1 cellular context compared by ENCODE assay signal in genomic region chr11:47437746-47438418, GRCh38.
TF ChIP-seq lines count a peak whose summit lies in the region.

No MANE protein-coding gene starts in this region.

TF ChIP-seq in HepG2, 621 proteins besides CTCF, POLR2A, EP300 and RAD21 (continued from another document and continues in another):
- TF ChIP-seq ZBTB4 (CRISPR knock-in tag; IDR thresholded peaks at IDR 0.05; ENCODE audit: borderline replicate concordance) (no peak), ZBTB42 (CRISPR knock-in tag; IDR thresholded peaks at IDR 0.05) (no peak), ZNF503 (CRISPR knock-in tag; IDR thresholded peaks at IDR 0.05) (no peak; the same call in 1 of the 2 replicates), MLX (CRISPR knock-in tag; IDR thresholded peaks at IDR 0.05) (no peak), BCL6 (CRISPR knock-in tag; IDR thresholded peaks at IDR 0.05) (no peak), ZNF713 (CRISPR knock-in tag; IDR thresholded peaks at IDR 0.05) (no peak), ZSCAN5A (CRISPR knock-in tag; IDR thresholded peaks at IDR 0.05; ENCODE audit: borderline replicate concordance) (0 out of 2 replicates have a peak, but pooled peaks have one; percentile 56), ZNF253 (CRISPR knock-in tag; IDR thresholded peaks at IDR 0.05; ENCODE audit: borderline replicate concordance) (no peak), ZHX2 (IDR thresholded peaks at IDR 0.05; ENCODE audit: low read depth) (no peak), ZHX2 (CRISPR knock-in tag; IDR thresholded peaks at IDR 0.05; ENCODE audit: borderline replicate concordance) (no peak), ASH2L (IDR thresholded peaks at IDR 0.05; ENCODE audit: insufficient read length, low read depth, low read length) (no peak), MXD3 (CRISPR knock-in tag; IDR thresholded peaks at IDR 0.05) (peak; percentile 61; the same call in 1 of the 2 replicates), ARID5B (CRISPR knock-in tag; IDR thresholded peaks at IDR 0.05) (peak; percentile 58; the same call in 1 of the 2 replicates), ZNF138 (CRISPR knock-in tag; IDR thresholded peaks at IDR 0.05; ENCODE audit: low read depth) (no peak), ZSCAN31 (CRISPR knock-in tag; IDR thresholded peaks at IDR 0.05; ENCODE audit: low read depth) (no peak), ARNT (IDR thresholded peaks at IDR 0.05) (no peak), NFKB2 (CRISPR knock-in tag; IDR thresholded peaks at IDR 0.05; ENCODE audit: borderline replicate concordance) (no peak; the same call in 1 of the 2 replicates), ZNF543 (CRISPR knock-in tag; IDR thresholded peaks at IDR 0.05) (no peak), RNF2 (conservative IDR thresholded peaks at IDR 0.05; ENCODE audit: low read depth) (no peak), TBL1XR1 (IDR thresholded peaks at IDR 0.05; ENCODE audit: borderline replicate concordance, low read length, partially characterized antibody) (no peak), PAXIP1 (CRISPR knock-in tag; conservative IDR thresholded peaks at IDR 0.05) (peak; percentile 77), ZNF136 (CRISPR knock-in tag; IDR thresholded peaks at IDR 0.05; ENCODE audit: low read depth) (no peak), SP4 (CRISPR knock-in tag; IDR thresholded peaks at IDR 0.05) (no peak), HNF1A (IDR thresholded peaks at IDR 0.05; ENCODE audit: low read depth) (no peak), HNF1A (CRISPR knock-in tag; IDR thresholded peaks at IDR 0.05; ENCODE audit: borderline replicate concordance) (no peak)
